ENCODE assay signal across 8 cellular contexts in genomic region chr5:95730730-95731570, GRCh38. TPM values are rescaled to one million over a fixed set of nuclear protein-coding genes. Genes with fewer than 3 reads are reported as not detected.
DNase-seq lines count a peak whose midpoint lies in the region; ATAC-seq and TF ChIP-seq lines count a peak whose summit lies in the region.

Gene RHOBTB3, plus strand, starts transcription at chr5:95731336. Its CDS starts 347 bp downstream, at chr5:95731683.

- DNase-seq in AG08395 (ENCODE audit: low spot score) (peak; percentile 78), NCI-H2227 treated with DMSO at 0.1 percent for 48 hours (lab: John Stamatoyannopoulos, UW) (peak; percentile 79), dorsolateral prefrontal cortex (peak; percentile 69 to 91 (median 88)), left lobe of liver (ENCODE audit: low spot score) (peak; percentile 91)
- peak; percentile 41 for DNase-seq in activated CD4-positive, alpha-beta T cell treated with anti-CD3 and anti-CD28 coated beads for 48 hours
- peak; percentile 13 to 32 for DNase-seq in stimulated activated CD4-positive, alpha-beta T cell treated with anti-CD3 and anti-CD28 coated beads, Interleukin-2, amount 100 ng/mL, for 48 hours

- TF ChIP-seq CTCF in dorsolateral prefrontal cortex (IDR thresholded peaks at IDR 0.05 in 54 of 56, conservative IDR thresholded peaks at IDR 0.05 in 2 of 56; ENCODE audit: low read depth in 1 of 56, partially characterized antibody in 56 of 56): peak in 23 of 56 donors; percentile 2 to 38 (median 16)

- peak within 1 kb of the TSS; percentile 58 to 94 (median 85) for H3K4me3 ChIP-seq in dorsolateral prefrontal cortex

- intact Hi-C loops in dorsolateral prefrontal cortex (cut with DNase I): loop anchor here (2.0 to 10.0 kb wide), 7 partner anchors 50 to 176 kb away; partner anchors contain the start of genes RFESD (in 2 of the 2), ARSK (in 1 of the 2) and SKIC3 (in 1 of the 2)

- H3K27ac ChIP-seq in dorsolateral prefrontal cortex: peak within 1 kb of the TSS; percentile 79 to 98 (median 95)

- H3K27me3 ChIP-seq in dorsolateral prefrontal cortex: no peaks in the 10 kb centered on the region

- ATAC-seq in GM18858 (IDR thresholded peaks at IDR 0.05; ENCODE audit: unreplicated experiment) (peak; percentile 29), HG03103 (IDR thresholded peaks at IDR 0.05; ENCODE audit: low read depth, unreplicated experiment) (peak; percentile 34), left lobe of liver (peak; percentile 72)

RNA-seq across cellular contexts. Expression of gene RHOBTB3, which starts in this region (rescaled TPM):
- total RNA-seq in dorsolateral prefrontal cortex (100 to 1,000 TPM in 111 of 120 experiments, 10 to 100 TPM in 9; 78.4 to 315 (median 137) TPM), left lobe of liver (45.1 TPM)

Comparison
In these comparisons a context has a peak if more than half of its experiments do, and no peak if none do; other contexts are left out.
1. Peak in every context shown above with its lines: DNase-seq, ATAC-seq, H3K4me3 ChIP-seq and H3K27ac ChIP-seq.
2. DNase-seq: peak in every context shown above with its lines; median percentile 91 in left lobe of liver; 88 in dorsolateral prefrontal cortex; 79 in NCI-H2227 treated with DMSO at 0.1 percent for 48 hours; 78 in AG08395; 41 in activated CD4-positive, alpha-beta T cell treated with anti-CD3 and anti-CD28 coated beads for 48 hours; 22 in stimulated activated CD4-positive, alpha-beta T cell treated with anti-CD3 and anti-CD28 coated beads, Interleukin-2, amount 100 ng/mL, for 48 hours.